1 cellular context compared by ENCODE assay signal in genomic region chr20:6100261-6100660, GRCh38.
TF ChIP-seq lines count a peak whose summit lies in the region.

No MANE protein-coding gene starts in this region.

TF ChIP-seq in GM23338, 12 proteins besides CTCF, POLR2A, EP300 and RAD21 (continued from another document):
- TF ChIP-seq ZNF462 (CRISPR knock-in tag; IDR thresholded peaks at IDR 0.05) (no peak), CREB1 (CRISPR knock-in tag; IDR thresholded peaks at IDR 0.05; ENCODE audit: low read depth) (no peak), STAT1 (IDR thresholded peaks at IDR 0.05; ENCODE audit: unreplicated experiment) (no peak), NANOG (IDR thresholded peaks at IDR 0.05; ENCODE audit: borderline replicate concordance) (no peak), ZNF114 (CRISPR knock-in tag; IDR thresholded peaks at IDR 0.05) (no peak)
- TF ChIP-seq, protein P1, sequence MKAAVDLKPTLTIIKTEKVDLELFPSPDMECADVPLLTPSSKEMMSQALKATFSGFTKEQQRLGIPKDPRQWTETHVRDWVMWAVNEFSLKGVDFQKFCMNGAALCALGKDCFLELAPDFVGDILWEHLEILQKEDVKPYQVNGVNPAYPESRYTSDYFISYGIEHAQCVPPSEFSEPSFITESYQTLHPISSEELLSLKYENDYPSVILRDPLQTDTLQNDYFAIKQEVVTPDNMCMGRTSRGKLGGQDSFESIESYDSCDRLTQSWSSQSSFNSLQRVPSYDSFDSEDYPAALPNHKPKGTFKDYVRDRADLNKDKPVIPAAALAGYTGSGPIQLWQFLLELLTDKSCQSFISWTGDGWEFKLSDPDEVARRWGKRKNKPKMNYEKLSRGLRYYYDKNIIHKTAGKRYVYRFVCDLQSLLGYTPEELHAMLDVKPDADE (IDR thresholded peaks at IDR 0.05): no peak
TF ChIP-seq in GM23338: peak in this region for 0.
